8 cellular contexts compared by ENCODE assay signal in genomic region chr14:22314183-22314820, GRCh38.
DNase-seq lines count a peak whose midpoint lies in the region; ATAC-seq, FAIRE-seq and TF ChIP-seq lines count a peak whose summit lies in the region.

No MANE protein-coding gene starts in this region.

- no peaks in the 10 kb centered on the region for H3K9me3 ChIP-seq in SJCRH30 (replicated peaks)

- H3K4me1 ChIP-seq in SJCRH30: no peaks in the 10 kb centered on the region

- no peaks in the 10 kb centered on the region for H3K27me3 Mint-ChIP-seq in Calu3 (ENCODE audit: unreplicated experiment)

- no peaks in the 10 kb centered on the region for H3K36me3 ChIP-seq in SJCRH30

- ATAC-seq in GM19023 (IDR thresholded peaks at IDR 0.05; ENCODE audit: unreplicated experiment) (peak; percentile 70), HG03039 (IDR thresholded peaks at IDR 0.05; ENCODE audit: unreplicated experiment) (no peak), GM21423 (IDR thresholded peaks at IDR 0.05; ENCODE audit: unreplicated experiment) (no peak)

- DNase-seq in Calu3: peak; percentile 57
- peak; percentile 52 for DNase-seq in HT1080 (ENCODE audit: low read depth)
- DNase-seq in SJCRH30: peak; percentile 40 to 80
- peak; percentile 80 for DNase-seq in middle frontal gyrus (ENCODE audit: extremely low spot score, low spot score)

- H3K4me1 Mint-ChIP-seq in Calu3 (ENCODE audit: low read depth, unreplicated experiment): no peaks in the 10 kb centered on the region

- FAIRE-seq in endometrium (lab: Jason Lieb, UNC): peak; percentile 50

- intact Hi-C loops in Calu3 (cut with micrococcal nuclease; ENCODE audit: unreplicated experiment): loop anchor here (1.0 to 5.0 kb wide), 3 partner anchors 49 to 158 kb away; no protein-coding TSS in a partner anchor

- no peak overlapping the region for H3K27ac Mint-ChIP-seq in Calu3 (ENCODE audit: unreplicated experiment)

- H3K36me3 Mint-ChIP-seq in Calu3 (ENCODE audit: insufficient read depth, unreplicated experiment): no peaks in the 10 kb centered on the region

- H3K27ac ChIP-seq in SJCRH30: no peak overlapping the region

- no peak overlapping the region for H3K4me3 ChIP-seq in SJCRH30

- no peak overlapping the region for H3K4me3 Mint-ChIP-seq in Calu3 (ENCODE audit: low read depth, unreplicated experiment)

- CTCF ChIA-PET in Calu3 (lab: Charles Lee): interaction anchor here (1.2 kb wide), 1 partner anchor 61 kb away, joined by 4 read pairs; no protein-coding TSS in a partner anchor

- BruUV-seq in Calu3 (replicated peaks; lab: Mats Ljungman, UMichigan): no TSS peak

- peak; percentile 41 for TF ChIP-seq CTCF in Calu3 (IDR thresholded peaks at IDR 0.05; ENCODE audit: unreplicated experiment)

- no peaks in the 10 kb centered on the region; the same call in 1 of the 2 replicates for H3K27me3 ChIP-seq in SJCRH30

- no peaks in the 10 kb centered on the region for H3K9me3 Mint-ChIP-seq in Calu3 (ENCODE audit: low read depth, unreplicated experiment)
